ENCODE assay signal across 3 cellular contexts in the genomic region with DNA sequence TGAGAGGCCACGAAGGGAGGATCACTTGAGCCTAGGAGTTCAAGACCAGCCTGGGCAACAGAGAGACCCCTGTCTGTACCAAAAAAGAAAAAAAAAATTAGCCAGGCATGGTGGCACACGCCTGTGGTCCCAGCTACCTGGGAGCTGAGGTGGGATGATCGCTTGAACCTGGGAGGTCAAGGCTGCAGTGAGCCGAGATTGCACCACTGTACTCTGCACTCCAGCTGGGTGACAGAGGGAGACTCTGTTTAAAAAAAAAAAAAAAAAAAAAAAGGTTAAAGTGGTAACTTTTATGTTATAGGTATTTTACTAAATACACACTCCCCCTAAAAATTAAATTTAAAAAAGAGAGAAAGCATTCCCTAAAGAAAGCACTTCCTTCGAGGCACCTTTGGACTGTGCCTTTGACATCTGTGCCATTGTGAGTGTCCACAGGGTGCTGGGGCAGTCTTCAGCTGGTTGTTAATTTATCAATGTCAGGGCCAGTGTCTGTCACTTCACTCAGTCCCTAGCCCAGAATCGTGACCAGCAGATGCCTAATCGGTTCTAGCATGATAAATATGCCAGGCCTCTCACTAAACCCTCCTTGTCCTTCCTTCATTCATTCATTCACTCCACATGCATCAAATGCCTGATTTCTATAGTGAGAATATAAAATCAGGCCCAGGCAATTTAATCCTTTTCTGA.
TF ChIP-seq lines count a peak whose summit lies in the region.

No MANE protein-coding gene starts in this region.

TF ChIP-seq in SK-N-SH, 30 proteins besides CTCF, POLR2A, EP300 and RAD21 (continued from another document):
- no peak for TF ChIP-seq MEF2A (IDR thresholded peaks at IDR 0.05; ENCODE audit: borderline replicate concordance, low read depth)
- TF ChIP-seq NFIC (IDR thresholded peaks at IDR 0.05; ENCODE audit: borderline replicate concordance): no peak
- TF ChIP-seq FOSL2 (IDR thresholded peaks at IDR 0.05; ENCODE audit: borderline replicate concordance, low read depth): no peak
- no peak for TF ChIP-seq POLR2AphosphoS5 (IDR thresholded peaks at IDR 0.05; ENCODE audit: low read depth, low read length)
- no peak for TF ChIP-seq MXI1 (IDR thresholded peaks at IDR 0.05; ENCODE audit: low read depth, low read length)
- TF ChIP-seq, protein P1, sequence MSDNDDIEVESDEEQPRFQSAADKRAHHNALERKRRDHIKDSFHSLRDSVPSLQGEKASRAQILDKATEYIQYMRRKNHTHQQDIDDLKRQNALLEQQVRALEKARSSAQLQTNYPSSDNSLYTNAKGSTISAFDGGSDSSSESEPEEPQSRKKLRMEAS (IDR thresholded peaks at IDR 0.05; ENCODE audit: low read depth): no peak
- no peak for TF ChIP-seq SMC3 (IDR thresholded peaks at IDR 0.05; ENCODE audit: low read depth, low read length)
- no peak for TF ChIP-seq SIN3A (IDR thresholded peaks at IDR 0.05; ENCODE audit: borderline replicate concordance, low read depth, low read length)
- TF ChIP-seq RCOR1 (IDR thresholded peaks at IDR 0.05; ENCODE audit: low read length): no peak
- no peak for TF ChIP-seq FOXJ3 (CRISPR knock-in tag; IDR thresholded peaks at IDR 0.05)
- TF ChIP-seq, protein P2, sequence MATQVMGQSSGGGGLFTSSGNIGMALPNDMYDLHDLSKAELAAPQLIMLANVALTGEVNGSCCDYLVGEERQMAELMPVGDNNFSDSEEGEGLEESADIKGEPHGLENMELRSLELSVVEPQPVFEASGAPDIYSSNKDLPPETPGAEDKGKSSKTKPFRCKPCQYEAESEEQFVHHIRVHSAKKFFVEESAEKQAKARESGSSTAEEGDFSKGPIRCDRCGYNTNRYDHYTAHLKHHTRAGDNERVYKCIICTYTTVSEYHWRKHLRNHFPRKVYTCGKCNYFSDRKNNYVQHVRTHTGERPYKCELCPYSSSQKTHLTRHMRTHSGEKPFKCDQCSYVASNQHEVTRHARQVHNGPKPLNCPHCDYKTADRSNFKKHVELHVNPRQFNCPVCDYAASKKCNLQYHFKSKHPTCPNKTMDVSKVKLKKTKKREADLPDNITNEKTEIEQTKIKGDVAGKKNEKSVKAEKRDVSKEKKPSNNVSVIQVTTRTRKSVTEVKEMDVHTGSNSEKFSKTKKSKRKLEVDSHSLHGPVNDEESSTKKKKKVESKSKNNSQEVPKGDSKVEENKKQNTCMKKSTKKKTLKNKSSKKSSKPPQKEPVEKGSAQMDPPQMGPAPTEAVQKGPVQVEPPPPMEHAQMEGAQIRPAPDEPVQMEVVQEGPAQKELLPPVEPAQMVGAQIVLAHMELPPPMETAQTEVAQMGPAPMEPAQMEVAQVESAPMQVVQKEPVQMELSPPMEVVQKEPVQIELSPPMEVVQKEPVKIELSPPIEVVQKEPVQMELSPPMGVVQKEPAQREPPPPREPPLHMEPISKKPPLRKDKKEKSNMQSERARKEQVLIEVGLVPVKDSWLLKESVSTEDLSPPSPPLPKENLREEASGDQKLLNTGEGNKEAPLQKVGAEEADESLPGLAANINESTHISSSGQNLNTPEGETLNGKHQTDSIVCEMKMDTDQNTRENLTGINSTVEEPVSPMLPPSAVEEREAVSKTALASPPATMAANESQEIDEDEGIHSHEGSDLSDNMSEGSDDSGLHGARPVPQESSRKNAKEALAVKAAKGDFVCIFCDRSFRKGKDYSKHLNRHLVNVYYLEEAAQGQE (IDR thresholded peaks at IDR 0.05; ENCODE audit: low read depth, low read length): no peak
- no peak for TF ChIP-seq TAF1 (IDR thresholded peaks at IDR 0.05; ENCODE audit: borderline replicate concordance, low read depth, low read length)
- no peak for TF ChIP-seq GATA2 (CRISPR knock-in tag; IDR thresholded peaks at IDR 0.05)
- no peak for TF ChIP-seq GABPA (IDR thresholded peaks at IDR 0.05; ENCODE audit: low read depth)
- TF ChIP-seq RXRA (IDR thresholded peaks at IDR 0.05; ENCODE audit: borderline replicate concordance, low read depth): no peak
- TF ChIP-seq TEAD4 (IDR thresholded peaks at IDR 0.05; ENCODE audit: borderline replicate concordance, insufficient read depth): no peak
- TF ChIP-seq EZH2phosphoT487 (IDR thresholded peaks at IDR 0.05; ENCODE audit: borderline replicate concordance, low read depth): no peak
- no peak for TF ChIP-seq TCF12 (IDR thresholded peaks at IDR 0.05)

TF ChIP-seq in SK-N-SH treated with all-trans-retinoic acid at 6 μM for 48 hours, 23 proteins besides CTCF, POLR2A, EP300 and RAD21 (continued from another document and continues in another):
- TF ChIP-seq, protein P3, sequence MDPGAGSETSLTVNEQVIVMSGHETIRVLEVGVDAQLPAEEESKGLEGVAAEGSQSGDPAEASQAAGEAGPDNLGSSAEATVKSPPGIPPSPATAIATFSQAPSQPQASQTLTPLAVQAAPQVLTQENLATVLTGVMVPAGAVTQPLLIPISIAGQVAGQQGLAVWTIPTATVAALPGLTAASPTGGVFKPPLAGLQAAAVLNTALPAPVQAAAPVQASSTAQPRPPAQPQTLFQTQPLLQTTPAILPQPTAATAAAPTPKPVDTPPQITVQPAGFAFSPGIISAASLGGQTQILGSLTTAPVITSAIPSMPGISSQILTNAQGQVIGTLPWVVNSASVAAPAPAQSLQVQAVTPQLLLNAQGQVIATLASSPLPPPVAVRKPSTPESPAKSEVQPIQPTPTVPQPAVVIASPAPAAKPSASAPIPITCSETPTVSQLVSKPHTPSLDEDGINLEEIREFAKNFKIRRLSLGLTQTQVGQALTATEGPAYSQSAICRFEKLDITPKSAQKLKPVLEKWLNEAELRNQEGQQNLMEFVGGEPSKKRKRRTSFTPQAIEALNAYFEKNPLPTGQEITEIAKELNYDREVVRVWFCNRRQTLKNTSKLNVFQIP (CRISPR knock-in tag; IDR thresholded peaks at IDR 0.05; ENCODE audit: borderline replicate concordance, low read depth): no peak
- TF ChIP-seq ARNTL (CRISPR knock-in tag; IDR thresholded peaks at IDR 0.05; ENCODE audit: borderline replicate concordance, low read depth) (no peak), PPARA (CRISPR knock-in tag; IDR thresholded peaks at IDR 0.05; ENCODE audit: borderline replicate concordance) (no peak), GLIS3 (CRISPR knock-in tag; IDR thresholded peaks at IDR 0.05) (no peak), ZNF565 (CRISPR knock-in tag; conservative IDR thresholded peaks at IDR 0.05; ENCODE audit: low read depth) (no peak), CSDC2 (CRISPR knock-in tag; IDR thresholded peaks at IDR 0.05) (no peak), OSR1 (CRISPR knock-in tag; IDR thresholded peaks at IDR 0.05) (no peak), BACH2 (CRISPR knock-in tag; IDR thresholded peaks at IDR 0.05; ENCODE audit: borderline replicate concordance) (no peak), ZNF70 (CRISPR knock-in tag; IDR thresholded peaks at IDR 0.05) (no peak), ZNF8 (CRISPR knock-in tag; IDR thresholded peaks at IDR 0.05) (no peak)
- TF ChIP-seq, protein P4, sequence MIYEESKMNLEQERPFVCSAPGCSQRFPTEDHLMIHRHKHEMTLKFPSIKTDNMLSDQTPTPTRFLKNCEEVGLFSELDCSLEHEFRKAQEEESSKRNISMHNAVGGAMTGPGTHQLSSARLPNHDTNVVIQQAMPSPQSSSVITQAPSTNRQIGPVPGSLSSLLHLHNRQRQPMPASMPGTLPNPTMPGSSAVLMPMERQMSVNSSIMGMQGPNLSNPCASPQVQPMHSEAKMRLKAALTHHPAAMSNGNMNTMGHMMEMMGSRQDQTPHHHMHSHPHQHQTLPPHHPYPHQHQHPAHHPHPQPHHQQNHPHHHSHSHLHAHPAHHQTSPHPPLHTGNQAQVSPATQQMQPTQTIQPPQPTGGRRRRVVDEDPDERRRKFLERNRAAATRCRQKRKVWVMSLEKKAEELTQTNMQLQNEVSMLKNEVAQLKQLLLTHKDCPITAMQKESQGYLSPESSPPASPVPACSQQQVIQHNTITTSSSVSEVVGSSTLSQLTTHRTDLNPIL (CRISPR knock-in tag; IDR thresholded peaks at IDR 0.05; ENCODE audit: low read depth): no peak
- TF ChIP-seq, protein P5, sequence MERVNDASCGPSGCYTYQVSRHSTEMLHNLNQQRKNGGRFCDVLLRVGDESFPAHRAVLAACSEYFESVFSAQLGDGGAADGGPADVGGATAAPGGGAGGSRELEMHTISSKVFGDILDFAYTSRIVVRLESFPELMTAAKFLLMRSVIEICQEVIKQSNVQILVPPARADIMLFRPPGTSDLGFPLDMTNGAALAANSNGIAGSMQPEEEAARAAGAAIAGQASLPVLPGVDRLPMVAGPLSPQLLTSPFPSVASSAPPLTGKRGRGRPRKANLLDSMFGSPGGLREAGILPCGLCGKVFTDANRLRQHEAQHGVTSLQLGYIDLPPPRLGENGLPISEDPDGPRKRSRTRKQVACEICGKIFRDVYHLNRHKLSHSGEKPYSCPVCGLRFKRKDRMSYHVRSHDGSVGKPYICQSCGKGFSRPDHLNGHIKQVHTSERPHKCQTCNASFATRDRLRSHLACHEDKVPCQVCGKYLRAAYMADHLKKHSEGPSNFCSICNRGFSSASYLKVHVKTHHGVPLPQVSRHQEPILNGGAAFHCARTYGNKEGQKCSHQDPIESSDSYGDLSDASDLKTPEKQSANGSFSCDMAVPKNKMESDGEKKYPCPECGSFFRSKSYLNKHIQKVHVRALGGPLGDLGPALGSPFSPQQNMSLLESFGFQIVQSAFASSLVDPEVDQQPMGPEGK (CRISPR knock-in tag; IDR thresholded peaks at IDR 0.05; ENCODE audit: borderline replicate concordance): no peak

TF ChIP-seq in WTC11, 78 proteins besides CTCF, POLR2A, EP300 and RAD21 (continued from another document):
- TF ChIP-seq, protein P6, sequence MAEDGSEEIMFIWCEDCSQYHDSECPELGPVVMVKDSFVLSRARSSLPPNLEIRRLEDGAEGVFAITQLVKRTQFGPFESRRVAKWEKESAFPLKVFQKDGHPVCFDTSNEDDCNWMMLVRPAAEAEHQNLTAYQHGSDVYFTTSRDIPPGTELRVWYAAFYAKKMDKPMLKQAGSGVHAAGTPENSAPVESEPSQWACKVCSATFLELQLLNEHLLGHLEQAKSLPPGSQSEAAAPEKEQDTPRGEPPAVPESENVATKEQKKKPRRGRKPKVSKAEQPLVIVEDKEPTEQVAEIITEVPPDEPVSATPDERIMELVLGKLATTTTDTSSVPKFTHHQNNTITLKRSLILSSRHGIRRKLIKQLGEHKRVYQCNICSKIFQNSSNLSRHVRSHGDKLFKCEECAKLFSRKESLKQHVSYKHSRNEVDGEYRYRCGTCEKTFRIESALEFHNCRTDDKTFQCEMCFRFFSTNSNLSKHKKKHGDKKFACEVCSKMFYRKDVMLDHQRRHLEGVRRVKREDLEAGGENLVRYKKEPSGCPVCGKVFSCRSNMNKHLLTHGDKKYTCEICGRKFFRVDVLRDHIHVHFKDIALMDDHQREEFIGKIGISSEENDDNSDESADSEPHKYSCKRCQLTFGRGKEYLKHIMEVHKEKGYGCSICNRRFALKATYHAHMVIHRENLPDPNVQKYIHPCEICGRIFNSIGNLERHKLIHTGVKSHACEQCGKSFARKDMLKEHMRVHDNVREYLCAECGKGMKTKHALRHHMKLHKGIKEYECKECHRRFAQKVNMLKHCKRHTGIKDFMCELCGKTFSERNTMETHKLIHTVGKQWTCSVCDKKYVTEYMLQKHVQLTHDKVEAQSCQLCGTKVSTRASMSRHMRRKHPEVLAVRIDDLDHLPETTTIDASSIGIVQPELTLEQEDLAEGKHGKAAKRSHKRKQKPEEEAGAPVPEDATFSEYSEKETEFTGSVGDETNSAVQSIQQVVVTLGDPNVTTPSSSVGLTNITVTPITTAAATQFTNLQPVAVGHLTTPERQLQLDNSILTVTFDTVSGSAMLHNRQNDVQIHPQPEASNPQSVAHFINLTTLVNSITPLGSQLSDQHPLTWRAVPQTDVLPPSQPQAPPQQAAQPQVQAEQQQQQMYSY (CRISPR knock-in tag; IDR thresholded peaks at IDR 0.05): no peak
- TF ChIP-seq ZNF671 (CRISPR knock-in tag; IDR thresholded peaks at IDR 0.05) (no peak), ZNF423 (CRISPR knock-in tag; IDR thresholded peaks at IDR 0.05) (no peak)
TF ChIP-seq in WTC11: peak in this region for 0.
